In the genomic region with DNA sequence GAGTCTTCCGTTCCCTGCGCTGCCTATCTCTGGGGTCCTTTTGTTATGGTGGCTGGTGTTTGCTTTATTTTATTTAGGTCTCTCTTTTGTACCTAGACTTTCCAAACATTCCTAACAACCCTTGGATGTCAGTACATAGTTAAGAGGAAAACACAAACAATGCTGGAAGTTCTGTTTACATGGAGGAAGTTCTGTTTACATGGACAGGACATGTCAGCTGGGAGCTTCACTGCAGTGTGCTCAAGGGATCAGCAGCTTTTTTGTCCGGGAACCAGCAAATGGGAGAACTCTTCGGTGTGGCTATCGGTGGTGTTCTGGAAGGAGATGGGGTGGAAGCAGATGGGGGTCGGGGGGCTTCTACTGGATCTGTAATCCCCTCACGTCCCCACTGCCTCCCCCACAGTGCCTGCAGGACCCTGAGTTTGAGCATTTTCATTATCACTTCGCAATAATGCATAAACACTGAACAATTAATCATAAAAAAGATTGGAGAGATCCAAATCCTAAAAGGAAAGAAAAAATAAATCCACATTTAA, we compare ENCODE assay signal across 1 cellular context.
TF ChIP-seq lines count a peak whose summit lies in the region.

No MANE protein-coding gene starts in this region.

TF ChIP-seq in endothelial cell of umbilical vein, 7 proteins besides CTCF, POLR2A, EP300 and RAD21:
- TF ChIP-seq, protein P1, sequence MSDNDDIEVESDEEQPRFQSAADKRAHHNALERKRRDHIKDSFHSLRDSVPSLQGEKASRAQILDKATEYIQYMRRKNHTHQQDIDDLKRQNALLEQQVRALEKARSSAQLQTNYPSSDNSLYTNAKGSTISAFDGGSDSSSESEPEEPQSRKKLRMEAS (IDR thresholded peaks at IDR 0.05; ENCODE audit: insufficient read depth, insufficient read length), result no peak
- TF ChIP-seq EZH2 (IDR thresholded peaks at IDR 0.05; ENCODE audit: borderline replicate concordance, low read depth, low read length, severe bottlenecking) (no peak), FOS (IDR thresholded peaks at IDR 0.05; ENCODE audit: borderline replicate concordance, insufficient read depth, low read length) (no peak), GATA2 (IDR thresholded peaks at IDR 0.05; ENCODE audit: insufficient read depth, insufficient read length, low read depth, low read length) (no peak), POLR2AphosphoS5 (IDR thresholded peaks at IDR 0.05; ENCODE audit: insufficient read depth, low read depth, low read length) (no peak), JUN (IDR thresholded peaks at IDR 0.05; ENCODE audit: borderline replicate concordance, insufficient read depth, insufficient read length, low read depth) (no peak), MYC (IDR thresholded peaks at IDR 0.05; ENCODE audit: low read depth, low read length) (no peak)
